In genomic region chr12:53989227-53990113, GRCh38 we compare ENCODE assay signal across 8 cellular contexts. TPM values are rescaled to one million over a fixed set of nuclear protein-coding genes. Genes with fewer than 3 reads are reported as not detected.
DNase-seq lines count a peak whose midpoint lies in the region; ATAC-seq and TF ChIP-seq lines count a peak whose summit lies in the region.

No MANE protein-coding gene starts in this region.

- peaks cover 66% of the 10 kb centered on the region for H3K4me1 Mint-ChIP-seq in activated T-cell treated with anti-CD3 and anti-CD28 coated beads, Interleukin-2, amount 50 U/mL, for 72 hours (ENCODE audit: low read depth)
- H3K4me1 Mint-ChIP-seq in activated T-cell treated with anti-CD3 and anti-CD28 coated beads, Interleukin-2, amount 50 U/mL, for 24 hours (ENCODE audit: low read depth) = peaks cover 35% of the 10 kb centered on the region

- DNase-seq in activated T-cell treated with anti-CD3 and anti-CD28 coated beads, Interleukin-2, amount 50 U/mL, for 72 hours = peak; percentile 34 to 51
- DNase-seq in activated T-cell treated with anti-CD3 and anti-CD28 coated beads, Interleukin-2, amount 50 U/mL, for 24 hours = no peak
- DNase-seq in LNCaP clone FGC (ENCODE audit: low read depth) (no peak), kidney epithelial cell (ENCODE audit: low read depth) (no peak), NCI-H2171 (lab: John Stamatoyannopoulos, UW) (no peak)
- DNase-seq in activated effector memory CD4-positive, alpha-beta T cell treated with Interleukin-2 at 50 U/mL for 16 hours = no peak

- peaks cover 43% of the 10 kb centered on the region for H3K27me3 ChIP-seq in kidney epithelial cell (ENCODE audit: control insufficient read depth, insufficient read depth, low read length)

- H3K4me3 Mint-ChIP-seq in activated T-cell treated with anti-CD3 and anti-CD28 coated beads, Interleukin-2, amount 50 U/mL, for 72 hours = peak overlapping the region; percentile 75 to 78
- H3K4me3 Mint-ChIP-seq in activated T-cell treated with anti-CD3 and anti-CD28 coated beads, Interleukin-2, amount 50 U/mL, for 24 hours = no peak overlapping the region

- peaks cover 98% of the 10 kb centered on the region for H3K27me3 Mint-ChIP-seq in activated T-cell treated with anti-CD3 and anti-CD28 coated beads, Interleukin-2, amount 50 U/mL, for 72 hours (ENCODE audit: low read depth)
- peaks cover 98% of the 10 kb centered on the region for H3K27me3 Mint-ChIP-seq in activated T-cell treated with anti-CD3 and anti-CD28 coated beads, Interleukin-2, amount 50 U/mL, for 24 hours

- peak; percentile 13 to 21 for ATAC-seq in activated T-cell treated with anti-CD3 and anti-CD28 coated beads, Interleukin-2, amount 50 U/mL, for 72 hours (replicated peaks in 1 of 2)
- ATAC-seq in GM18861 (IDR thresholded peaks at IDR 0.05; ENCODE audit: unreplicated experiment) = no peak

- no peaks in the 10 kb centered on the region for H3K36me3 ChIP-seq in kidney epithelial cell (ENCODE audit: control insufficient read depth, insufficient read depth, low read length)

- peak overlapping the region; percentile 31 for H3K4me3 ChIP-seq in LNCaP clone FGC (ENCODE audit: low read depth, low read length)
- no peak overlapping the region for H3K4me3 ChIP-seq in kidney epithelial cell (ENCODE audit: low read depth, low read length)

- peaks cover 0 to 1% of the 10 kb centered on the region in 2 donors for H3K36me3 Mint-ChIP-seq in activated T-cell treated with anti-CD3 and anti-CD28 coated beads, Interleukin-2, amount 50 U/mL, for 72 hours (ENCODE audit: insufficient read depth in 2 of 2)
- H3K36me3 Mint-ChIP-seq in activated T-cell treated with anti-CD3 and anti-CD28 coated beads, Interleukin-2, amount 50 U/mL, for 24 hours (ENCODE audit: low read depth) = no peaks in the 10 kb centered on the region

- H3K9me3 Mint-ChIP-seq in activated T-cell treated with anti-CD3 and anti-CD28 coated beads, Interleukin-2, amount 50 U/mL, for 72 hours = no peaks in the 10 kb centered on the region
- H3K9me3 Mint-ChIP-seq in activated T-cell treated with anti-CD3 and anti-CD28 coated beads, Interleukin-2, amount 50 U/mL, for 24 hours = no peaks in the 10 kb centered on the region

- H3K27ac Mint-ChIP-seq in activated T-cell treated with anti-CD3 and anti-CD28 coated beads, Interleukin-2, amount 50 U/mL, for 72 hours = no peak overlapping the region
- H3K27ac Mint-ChIP-seq in activated T-cell treated with anti-CD3 and anti-CD28 coated beads, Interleukin-2, amount 50 U/mL, for 24 hours = no peak overlapping the region

- TF ChIP-seq CTCF in LNCaP clone FGC (IDR thresholded peaks at IDR 0.05; ENCODE audit: control insufficient read depth, extremely low read depth, insufficient read depth) (peak; percentile 68), VCaP (conservative IDR thresholded peaks at IDR 0.05) (peak; percentile 89), kidney epithelial cell (IDR thresholded peaks at IDR 0.05; ENCODE audit: insufficient read depth, low read length, poor library complexity, severe bottlenecking) (peak; percentile 58)

- peak overlapping the region; percentile 16; the same call in 1 of the 2 replicates for H3K27ac ChIP-seq in VCaP

RNA-seq across cellular contexts. Expression of gene HOXC10, which starts 4.5 kb away (rescaled TPM):
- not detected for total RNA-seq in activated T-cell treated with anti-CD3 and anti-CD28 coated beads, Interleukin-2, amount 50 U/mL, for 72 hours
- total RNA-seq in kidney epithelial cell = 5.9 and 9.2 TPM in 2 replicates

RNA-seq across cellular contexts. Expression of gene HOXC9, which starts 10.5 kb away (rescaled TPM):
- not detected for total RNA-seq in activated T-cell treated with anti-CD3 and anti-CD28 coated beads, Interleukin-2, amount 50 U/mL, for 72 hours
- 12.3 and 15.5 TPM in 2 replicates for total RNA-seq in kidney epithelial cell

RNA-seq across cellular contexts. Expression of gene HOTAIR, which starts 14.7 kb away (rescaled TPM):
- total RNA-seq in activated T-cell treated with anti-CD3 and anti-CD28 coated beads, Interleukin-2, amount 50 U/mL, for 72 hours = not detected
- 0.46 and 0.55 TPM in 2 replicates for total RNA-seq in kidney epithelial cell

RNA-seq across cellular contexts. Expression of gene HOXC11, which starts 16.5 kb away (rescaled TPM):
- not detected for total RNA-seq in activated T-cell treated with anti-CD3 and anti-CD28 coated beads, Interleukin-2, amount 50 U/mL, for 72 hours
- total RNA-seq in kidney epithelial cell = 0.58 and 0.96 TPM in 2 replicates

RNA-seq across cellular contexts. Expression of gene HOXC8, which starts 19.3 kb away (rescaled TPM):
- not detected for total RNA-seq in activated T-cell treated with anti-CD3 and anti-CD28 coated beads, Interleukin-2, amount 50 U/mL, for 72 hours
- 0.41 and 0.67 TPM in 2 replicates for total RNA-seq in kidney epithelial cell

Comparison
In these comparisons a context has a peak if more than half of its experiments do, and no peak if none do; other contexts are left out.
1. DNase-seq: peak in activated T-cell treated with anti-CD3 and anti-CD28 coated beads, Interleukin-2, amount 50 U/mL, for 72 hours (2 of 2); none in activated T-cell treated with anti-CD3 and anti-CD28 coated beads, Interleukin-2, amount 50 U/mL, for 24 hours (single experiment), LNCaP clone FGC (single experiment), kidney epithelial cell (single experiment), activated effector memory CD4-positive, alpha-beta T cell treated with Interleukin-2 at 50 U/mL for 16 hours (single experiment) and NCI-H2171 (single experiment).
2. RNA of gene HOXC9, which starts 10.5 kb away (total RNA-seq): 12.3 to 15.5 TPM in kidney epithelial cell; not detected in activated T-cell treated with anti-CD3 and anti-CD28 coated beads, Interleukin-2, amount 50 U/mL, for 72 hours; every median in the first group is over 10 times any median in the second.
3. Peak in every context shown above with its lines, with median percentiles within 50 percentile points of each other: CTCF ChIP-seq.